Comparison of ENCODE assay signal across 1 cellular context in the genomic region with DNA sequence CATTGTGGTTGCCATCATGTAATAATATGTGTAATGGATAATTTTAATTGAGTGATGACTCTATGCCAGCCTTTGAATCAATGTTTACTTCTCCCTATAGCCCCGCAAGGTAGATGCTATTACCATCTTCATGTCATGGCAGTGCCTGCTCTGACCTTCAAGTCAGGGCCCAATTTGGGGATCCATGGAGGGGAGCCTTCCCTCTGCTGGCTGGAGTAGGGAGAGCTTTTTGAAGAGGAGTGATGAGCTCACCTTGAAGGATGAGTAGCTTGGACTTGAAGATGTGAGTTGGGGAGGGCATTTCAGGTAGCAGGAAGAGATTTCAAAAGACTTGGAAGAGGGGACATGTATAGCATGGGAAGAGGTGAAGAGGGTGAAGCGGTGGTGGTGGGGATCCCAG.
TF ChIP-seq lines count a peak whose summit lies in the region.

No MANE protein-coding gene starts in this region.

TF ChIP-seq in K562, 482 proteins besides CTCF, POLR2A, EP300 and RAD21 (continued from another document):
- no peak for TF ChIP-seq HNRNPUL1 (IDR thresholded peaks at IDR 0.05; ENCODE audit: low read length)
- TF ChIP-seq TEAD2 (tag; IDR thresholded peaks at IDR 0.05) = no peak
- TF ChIP-seq, protein P1, sequence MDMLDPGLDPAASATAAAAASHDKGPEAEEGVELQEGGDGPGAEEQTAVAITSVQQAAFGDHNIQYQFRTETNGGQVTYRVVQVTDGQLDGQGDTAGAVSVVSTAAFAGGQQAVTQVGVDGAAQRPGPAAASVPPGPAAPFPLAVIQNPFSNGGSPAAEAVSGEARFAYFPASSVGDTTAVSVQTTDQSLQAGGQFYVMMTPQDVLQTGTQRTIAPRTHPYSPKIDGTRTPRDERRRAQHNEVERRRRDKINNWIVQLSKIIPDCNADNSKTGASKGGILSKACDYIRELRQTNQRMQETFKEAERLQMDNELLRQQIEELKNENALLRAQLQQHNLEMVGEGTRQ (CRISPR knock-in tag; IDR thresholded peaks at IDR 0.05) = no peak
- TF ChIP-seq, protein P2, sequence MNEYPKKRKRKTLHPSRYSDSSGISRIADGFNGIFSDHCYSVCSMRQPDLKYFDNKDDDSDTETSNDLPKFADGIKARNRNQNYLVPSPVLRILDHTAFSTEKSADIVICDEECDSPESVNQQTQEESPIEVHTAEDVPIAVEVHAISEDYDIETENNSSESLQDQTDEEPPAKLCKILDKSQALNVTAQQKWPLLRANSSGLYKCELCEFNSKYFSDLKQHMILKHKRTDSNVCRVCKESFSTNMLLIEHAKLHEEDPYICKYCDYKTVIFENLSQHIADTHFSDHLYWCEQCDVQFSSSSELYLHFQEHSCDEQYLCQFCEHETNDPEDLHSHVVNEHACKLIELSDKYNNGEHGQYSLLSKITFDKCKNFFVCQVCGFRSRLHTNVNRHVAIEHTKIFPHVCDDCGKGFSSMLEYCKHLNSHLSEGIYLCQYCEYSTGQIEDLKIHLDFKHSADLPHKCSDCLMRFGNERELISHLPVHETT (CRISPR knock-in tag; conservative IDR thresholded peaks at IDR 0.05 in 1 of 2, IDR thresholded peaks at IDR 0.05 in 1 of 2) = no peak
TF ChIP-seq in K562: peak in this region for 0.
